30 cellular contexts compared by ENCODE assay signal in genomic region chr10:1600861-1601260, GRCh38.
DNase-seq lines count a peak whose midpoint lies in the region; ATAC-seq, FAIRE-seq and TF ChIP-seq lines count a peak whose summit lies in the region.
"Had no signal": no experiment of that assay in that cellular context is flagged by ENCODE, and none has a peak within 500 bp of the region (broad histone marks: within the 10 kb centered on the region; RNA-seq: fewer than 3 reads in every experiment).

No MANE protein-coding gene starts in this region.

- H3K4me2 ChIP-seq in GM12878 (ENCODE audit: control insufficient read depth, insufficient read depth), result no peak overlapping the region
- peak overlapping the region; percentile 88 for H3K4me2 ChIP-seq in keratinocyte (ENCODE audit: control insufficient read depth, extremely low read depth, insufficient read depth, low read depth, low read length)

- H3K79me2 ChIP-seq in GM12878 (ENCODE audit: control insufficient read depth, insufficient read depth, low read length) (no peaks in the 10 kb centered on the region), keratinocyte (ENCODE audit: control insufficient read depth, insufficient read depth, low read length) (no peaks in the 10 kb centered on the region)

- H3K9me3 ChIP-seq in GM12878 (replicated peaks; ENCODE audit: control insufficient read depth, insufficient read depth, low read length), result no peaks in the 10 kb centered on the region
- no peaks in the 10 kb centered on the region for H3K9me3 ChIP-seq in keratinocyte (ENCODE audit: control insufficient read depth, low read depth, low read length)
- H3K9me3 ChIP-seq: right atrium auricular region, tibial nerve had no signal

- H2AFZ ChIP-seq in GM12878 (ENCODE audit: control insufficient read depth, low read depth, low read length) (no peak overlapping the region), keratinocyte (ENCODE audit: control insufficient read depth, low read length) (peak overlapping the region; percentile 80)

- no peak overlapping the region for H3K4me3 Mint-ChIP-seq in activated CD8-positive, alpha-beta memory T cell treated with anti-CD3 and anti-CD28 coated beads, Interleukin-2, amount 10 ng/mL, durations not matched to agents 7 days and 5 days
- H3K4me3 Mint-ChIP-seq: activated CD4-positive, alpha-beta T cell treated with anti-CD3 and anti-CD28 coated beads, Interleukin-2, amount 10 ng/mL, durations not matched to agents 24 days and 14 days; activated naive CD8-positive, alpha-beta T cell; CD8-positive, alpha-beta memory T cell; stimulated activated naive CD8-positive, alpha-beta T cell treated with anti-CD3 and anti-CD28 coated beads, Interleukin-15, Interleukin-2, amounts not matched to agents 100 ng/mL and 50 ng/mL, for 24 hours had no signal

- DNase-seq in activated CD8-positive, alpha-beta memory T cell treated with anti-CD3 and anti-CD28 coated beads for 24 hours, result peak; percentile 33
- no peak for DNase-seq in activated CD8-positive, alpha-beta memory T cell treated with anti-CD3 and anti-CD28 coated beads, Interleukin-2, amount 10 ng/mL, durations not matched to agents 7 days and 5 days
- DNase-seq in GM12878 (ENCODE audit: low read depth, low spot score) (no peak), keratinocyte (ENCODE audit: low read depth, low spot score) (peak; percentile 45), NCI-H524 treated with DMSO at 0.1 percent for 48 hours (lab: John Stamatoyannopoulos, UW) (no peak), GOT3 (lab: John Stamatoyannopoulos, UW) (no peak), CD1c-positive myeloid dendritic cell (ENCODE audit: extremely low spot score) (no peak)
- DNase-seq: 8988T; activated CD4-positive, alpha-beta T cell treated with anti-CD3 and anti-CD28 coated beads, Interleukin-2, amount 10 ng/mL, durations not matched to agents 24 days and 14 days; activated CD8-positive, alpha-beta memory T cell treated with anti-CD3 and anti-CD28 coated beads, Interleukin-2, amount 50 U/mL, for 48 hours; AML-193; CD8-positive, alpha-beta memory T cell; cerebellar nuclear complex; erythroblast; NCI-H1930; NCI-H446 treated with DMSO at 0.1 percent for 48 hours; NK-92 treated with Interleukin-12 subunit alpha and Interleukin-12 subunit beta, amount 100 ng/mL, for 24 hours; occipital lobe; stimulated activated CD4-positive, alpha-beta T cell treated with anti-CD3 and anti-CD28 coated beads, Interleukin-4, amount 100 ng/mL, for 4 hours had no signal

- H3K9me1 ChIP-seq in keratinocyte (ENCODE audit: control insufficient read depth, extremely low read depth, insufficient read depth, low read length), result no peaks in the 10 kb centered on the region

- no peaks in the 10 kb centered on the region for H3K27me3 Mint-ChIP-seq in activated CD8-positive, alpha-beta memory T cell treated with anti-CD3 and anti-CD28 coated beads, Interleukin-2, amount 10 ng/mL, durations not matched to agents 7 days and 5 days
- H3K27me3 Mint-ChIP-seq: activated CD4-positive, alpha-beta T cell treated with anti-CD3 and anti-CD28 coated beads, Interleukin-2, amount 10 ng/mL, durations not matched to agents 24 days and 14 days had no signal

- RAD21 ChIA-PET in GM12878 (lab: Charles Lee; ENCODE audit: unreplicated experiment), result interaction anchor here (1.0 to 1.2 kb wide), 2 partner anchors 174 to 180 kb away, joined by 3 to 4 read pairs; no protein-coding TSS in a partner anchor

- TF ChIP-seq CTCF in GM12878 (IDR thresholded peaks at IDR 0.05 in 2 of 3, conservative IDR thresholded peaks at IDR 0.05 in 1 of 3; ENCODE audit: control insufficient read depth in 2 of 3, extremely low read depth in 1 of 3, insufficient read depth in 1 of 3, low read depth in 3 of 3, low read length in 3 of 3) (no peak), keratinocyte (optimal IDR thresholded peaks at IDR 0.05 in 1 of 3, IDR thresholded peaks at IDR 0.05 in 1 of 3, conservative IDR thresholded peaks at IDR 0.05 in 1 of 3; ENCODE audit: extremely low read depth in 1 of 3, insufficient read depth in 2 of 3, low read length in 3 of 3) (no peak)

- H3K4me1 ChIP-seq in GM12878 (ENCODE audit: control insufficient read depth, insufficient read depth, low read length) (no peaks in the 10 kb centered on the region), keratinocyte (ENCODE audit: control insufficient read depth, extremely low read depth, insufficient read depth, low read length) (peaks cover 13% of the 10 kb centered on the region)
- H3K4me1 ChIP-seq: right atrium auricular region, tibial nerve had no signal

- 57% methylated on average over 9 of the region's 9 CpGs for WGBS in GM12878 (ENCODE audit: insufficient coverage, insufficient replicate concordance, low lambda C conversion rate, missing lambda C conversion rate)

- no peak for TF ChIP-seq EP300 in GM12878 (IDR thresholded peaks at IDR 0.05; ENCODE audit: borderline replicate concordance in 1 of 2, control insufficient read depth in 1 of 2, low read depth in 2 of 2, low read length in 2 of 2)

- FAIRE-seq in GM12878 (lab: Jason Lieb, UNC) (no peak), keratinocyte (lab: Jason Lieb, UNC) (peak; percentile 99)
- FAIRE-seq: GM19239, H1, RCC 7860 had no signal

- no peak for TF ChIP-seq POLR2A in GM12878 (IDR thresholded peaks at IDR 0.05; ENCODE audit: low read depth, low read length)

- H3K36me3 Mint-ChIP-seq in activated CD8-positive, alpha-beta memory T cell treated with anti-CD3 and anti-CD28 coated beads, Interleukin-2, amount 10 ng/mL, durations not matched to agents 7 days and 5 days, result no peaks in the 10 kb centered on the region
- H3K36me3 Mint-ChIP-seq: activated naive CD8-positive, alpha-beta T cell; CD8-positive, alpha-beta memory T cell had no signal

- H3K4me3 ChIP-seq in GM12878, result no peak overlapping the region
- H3K4me3 ChIP-seq in keratinocyte (ENCODE audit: control insufficient read depth in 2 of 3, extremely low read depth in 1 of 3, insufficient read depth in 2 of 3, low read depth in 1 of 3, low read length in 3 of 3), result peak overlapping the region in 2 of 3 experiments; percentile 48 to 59
- H3K4me3 ChIP-seq: right atrium auricular region, SK-N-MC, tibial nerve had no signal

- CTCF ChIA-PET in activated CD8-positive, alpha-beta memory T cell treated with anti-CD3 and anti-CD28 coated beads, Interleukin-2, amount 10 ng/mL, durations not matched to agents 7 days and 5 days (lab: Charles Lee), result no interaction called here
- CTCF ChIA-PET in GM12878 (lab: Yijun Ruan, JAX), result no interaction called here

- in situ Hi-C loops in GM12878 (cut with MboI), result no loop called here

- SMC1A ChIA-PET in GM12878 (lab: Charles Lee; ENCODE audit: uncharacterized antibody, unreplicated experiment), result interaction anchor here (0.9 kb wide), 2 partner anchors 12 to 18 kb away, joined by 3 read pairs; no protein-coding TSS in a partner anchor

- no peaks in the 10 kb centered on the region; the same call in 1 of the 2 replicates for H4K20me1 ChIP-seq in GM12878 (ENCODE audit: control insufficient read depth, insufficient read depth)
- H4K20me1 ChIP-seq in keratinocyte (ENCODE audit: control insufficient read depth, extremely low read depth, insufficient read depth, low read length), result no peaks in the 10 kb centered on the region

- no peaks in the 10 kb centered on the region for H3K27me3 ChIP-seq in GM12878 (replicated peaks in 1 of 2; ENCODE audit: control insufficient read depth in 2 of 2, insufficient read depth in 2 of 2, low read length in 1 of 2)
- no peaks in the 10 kb centered on the region for H3K27me3 ChIP-seq in keratinocyte (ENCODE audit: control insufficient read depth, extremely low read depth, insufficient read depth, low read length)
- H3K27me3 ChIP-seq: right atrium auricular region, tibial nerve had no signal

- ATAC-seq in activated CD8-positive, alpha-beta memory T cell treated with anti-CD3 and anti-CD28 coated beads, Interleukin-2, amount 10 ng/mL, durations not matched to agents 7 days and 5 days, result no peak
- ATAC-seq in GM12878 (peak; percentile 68), HG02970 (IDR thresholded peaks at IDR 0.05; ENCODE audit: low FRiP score, unreplicated experiment) (no peak)

- no peak for TF ChIP-seq RAD21 in GM12878 (IDR thresholded peaks at IDR 0.05; ENCODE audit: insufficient read depth, low read depth, low read length)

- no peaks in the 10 kb centered on the region for H3K36me3 ChIP-seq in GM12878 (ENCODE audit: control insufficient read depth in 2 of 2, insufficient read depth in 2 of 2, low read length in 1 of 2)
- no peaks in the 10 kb centered on the region for H3K36me3 ChIP-seq in keratinocyte (ENCODE audit: control insufficient read depth in 2 of 2, extremely low read depth in 1 of 2, insufficient read depth in 2 of 2, low read length in 2 of 2)
- H3K36me3 ChIP-seq: right atrium auricular region, tibial nerve had no signal

- H3K27ac ChIP-seq in GM12878 (ENCODE audit: control insufficient read depth, insufficient read depth) (no peak overlapping the region), keratinocyte (ENCODE audit: control insufficient read depth, insufficient read depth, low read length) (peak overlapping the region; percentile 71)
- H3K27ac ChIP-seq: right atrium auricular region, tibial nerve, VCaP had no signal

- no peak overlapping the region for H3K27ac Mint-ChIP-seq in activated CD8-positive, alpha-beta memory T cell treated with anti-CD3 and anti-CD28 coated beads, Interleukin-2, amount 10 ng/mL, durations not matched to agents 7 days and 5 days
- H3K27ac Mint-ChIP-seq: activated CD4-positive, alpha-beta T cell treated with anti-CD3 and anti-CD28 coated beads, Interleukin-2, amount 10 ng/mL, durations not matched to agents 24 days and 14 days; activated naive CD8-positive, alpha-beta T cell; activated T-helper 2 cell treated with anti-CD3 and anti-CD28 coated beads, Interferon-gamma antibody, Interleukin-2, Interleukin-4, amounts not matched to agents 10 μg/mL and 5 μg/mL and 100 μg/mL, durations not matched to agents 14 hours and 24 hours and 36 hours; CD8-positive, alpha-beta memory T cell; stimulated activated naive CD8-positive, alpha-beta T cell treated with anti-CD3 and anti-CD28 coated beads, Interleukin-15, Interleukin-2, amounts not matched to agents 100 ng/mL and 50 ng/mL, for 24 hours had no signal

- BruUV-seq in GM12878 (replicated peaks; lab: Mats Ljungman, UMichigan), result no TSS peak

- H3K9ac ChIP-seq in GM12878 (ENCODE audit: control insufficient read depth, insufficient read depth, low read length) (no peak overlapping the region), keratinocyte (ENCODE audit: control insufficient read depth, extremely low read depth, insufficient read depth, low read length) (peak overlapping the region; percentile 66)

- intact Hi-C loops in GM12878 (cut with micrococcal nuclease; ENCODE audit: unreplicated experiment), result no loop called here

- no peaks in the 10 kb centered on the region for H3K9me3 Mint-ChIP-seq in activated CD8-positive, alpha-beta memory T cell treated with anti-CD3 and anti-CD28 coated beads, Interleukin-2, amount 10 ng/mL, durations not matched to agents 7 days and 5 days (ENCODE audit: low read depth)
- H3K9me3 Mint-ChIP-seq: activated CD4-positive, alpha-beta T cell treated with anti-CD3 and anti-CD28 coated beads, Interleukin-2, amount 10 ng/mL, durations not matched to agents 24 days and 14 days; activated T-helper 2 cell treated with anti-CD3 and anti-CD28 coated beads, Interferon-gamma antibody, Interleukin-2, Interleukin-4, amounts not matched to agents 10 μg/mL and 5 μg/mL and 100 μg/mL, durations not matched to agents 14 hours and 24 hours and 36 hours; CD8-positive, alpha-beta memory T cell; stimulated activated naive CD8-positive, alpha-beta T cell treated with anti-CD3 and anti-CD28 coated beads, Interleukin-15, Interleukin-2, amounts not matched to agents 100 ng/mL and 50 ng/mL, for 24 hours had no signal

- H3K4me1 Mint-ChIP-seq in activated CD8-positive, alpha-beta memory T cell treated with anti-CD3 and anti-CD28 coated beads, Interleukin-2, amount 10 ng/mL, durations not matched to agents 7 days and 5 days, result no peaks in the 10 kb centered on the region
- H3K4me1 Mint-ChIP-seq: activated CD4-positive, alpha-beta T cell treated with anti-CD3 and anti-CD28 coated beads, Interleukin-2, amount 10 ng/mL, durations not matched to agents 24 days and 14 days; CD8-positive, alpha-beta memory T cell had no signal

- dilution Hi-C loops in keratinocyte (cut with MboI; ENCODE audit: extremely low pct_ligation_motif_present, low sequenced_read_pairs), result no loop called here

- POLR2A ChIA-PET in GM12878 (lab: Charles Lee), result no interaction called here

Comparison
In these comparisons a context has a peak if more than half of its experiments do, and no peak if none do; other contexts are left out.
1. DNase-seq: peak in activated CD8-positive, alpha-beta memory T cell treated with anti-CD3 and anti-CD28 coated beads for 24 hours (single experiment) and keratinocyte (single experiment); none in activated CD8-positive, alpha-beta memory T cell treated with anti-CD3 and anti-CD28 coated beads, Interleukin-2, amount 10 ng/mL, durations not matched to agents 7 days and 5 days (single experiment), GM12878 (single experiment), NCI-H524 treated with DMSO at 0.1 percent for 48 hours (single experiment), GOT3 (single experiment) and CD1c-positive myeloid dendritic cell (single experiment).